In genomic region chrX:39853417-39853816, GRCh38 we compare ENCODE assay signal across 16 cellular contexts.
DNase-seq lines count a peak whose midpoint lies in the region; ATAC-seq, FAIRE-seq and TF ChIP-seq lines count a peak whose summit lies in the region.
"Had no signal": no experiment of that assay in that cellular context is flagged by ENCODE, and none has a peak within 500 bp of the region (broad histone marks: within the 10 kb centered on the region; RNA-seq: fewer than 3 reads in every experiment).

No MANE protein-coding gene starts in this region.

- TF ChIP-seq EP300 in GM12878 (IDR thresholded peaks at IDR 0.05; ENCODE audit: borderline replicate concordance in 1 of 2, control insufficient read depth in 1 of 2, low read depth in 2 of 2, low read length in 2 of 2) = no peak

- H2AFZ ChIP-seq in MM.1S (ENCODE audit: low read length) (no peak overlapping the region), GM12878 (ENCODE audit: control insufficient read depth, low read depth, low read length) (no peak overlapping the region)

- intact Hi-C loops in GM12878 (cut with micrococcal nuclease; ENCODE audit: unreplicated experiment) (loop anchor here (10.0 kb wide), 1 partner anchor 321 kb away; no protein-coding TSS in a partner anchor), sciatic nerve (cut with DNase I) (no loop called here)

- H3K9me3 ChIP-seq in MM.1S (replicated peaks; ENCODE audit: insufficient read depth, low read length) (no peaks in the 10 kb centered on the region), GM12878 (replicated peaks; ENCODE audit: control insufficient read depth, insufficient read depth, low read length) (no peaks in the 10 kb centered on the region), small intestine (ENCODE audit: control insufficient read depth, low read depth) (no peaks in the 10 kb centered on the region)

- H3K27me3 ChIP-seq in MM.1S (replicated peaks; ENCODE audit: insufficient read depth, low read length) (no peaks in the 10 kb centered on the region), GM12878 (replicated peaks in 1 of 2; ENCODE audit: control insufficient read depth in 2 of 2, insufficient read depth in 2 of 2, low read length in 1 of 2) (no peaks in the 10 kb centered on the region), small intestine (ENCODE audit: control insufficient read depth in 2 of 2, insufficient read depth in 2 of 2, low read length in 2 of 2) (no peaks in the 10 kb centered on the region)

- SMC1A ChIA-PET in GM12878 (lab: Charles Lee; ENCODE audit: uncharacterized antibody, unreplicated experiment) = interaction anchor here (0.8 to 6.6 kb wide), 7 partner anchors 20 to 246 kb away, joined by 3 to 51 read pairs (median 9); no protein-coding TSS in a partner anchor

- no TSS peak for BruUV-seq in GM12878 (replicated peaks; lab: Mats Ljungman, UMichigan)

- H3K27ac ChIP-seq in MM.1S (ENCODE audit: low read length) (peak overlapping the region; percentile 100; the same call in 1 of the 2 replicates), GM12878 (ENCODE audit: control insufficient read depth, insufficient read depth) (peak overlapping the region; percentile 96), small intestine (ENCODE audit: low read depth in 1 of 2, low read length in 1 of 2) (no peak overlapping the region)

- in situ Hi-C loops in GM12878 (cut with MboI) = no loop called here

- POLR2A ChIA-PET in GM12878 (lab: Charles Lee) = interaction anchor here (0.6 to 2.5 kb wide), 3 partner anchors 36 to 286 kb away, joined by 3 to 9 read pairs (median 3); no protein-coding TSS in a partner anchor

- H3K4me2 ChIP-seq in MM.1S (ENCODE audit: low read depth, low read length) (peak overlapping the region; percentile 98), GM12878 (ENCODE audit: control insufficient read depth, insufficient read depth) (peak overlapping the region; percentile 82; the same call in 1 of the 2 replicates)

- H3K27ac Mint-ChIP-seq in activated T-cell treated with anti-CD3 and anti-CD28 coated beads, Interleukin-2, amount 50 U/mL, for 72 hours = peak overlapping the region; percentile 88

- no peak for TF ChIP-seq RAD21 in GM12878 (IDR thresholded peaks at IDR 0.05; ENCODE audit: insufficient read depth, low read depth, low read length)

- TF ChIP-seq CTCF in MM.1S (IDR thresholded peaks at IDR 0.05; ENCODE audit: low read length) = no peak
- TF ChIP-seq CTCF in GM12878 (IDR thresholded peaks at IDR 0.05 in 2 of 3, conservative IDR thresholded peaks at IDR 0.05 in 1 of 3; ENCODE audit: control insufficient read depth in 2 of 3, extremely low read depth in 1 of 3, insufficient read depth in 1 of 3, low read depth in 3 of 3, low read length in 3 of 3) = no peak

- peaks cover 37% of the 10 kb centered on the region for H3K4me1 ChIP-seq in MM.1S (ENCODE audit: low read length)
- H3K4me1 ChIP-seq in GM12878 (ENCODE audit: control insufficient read depth, insufficient read depth, low read length) = peaks cover 49% of the 10 kb centered on the region
- peaks cover 0 to 4% of the 10 kb centered on the region in 2 donors for H3K4me1 ChIP-seq in small intestine (ENCODE audit: control insufficient read depth in 2 of 2, insufficient read depth in 1 of 2, low read depth in 1 of 2, low read length in 1 of 2)

- H3K79me2 ChIP-seq in MM.1S (ENCODE audit: low read length) (peaks cover 32% of the 10 kb centered on the region), GM12878 (ENCODE audit: control insufficient read depth, insufficient read depth, low read length) (peaks cover 9% of the 10 kb centered on the region)

- TF ChIP-seq POLR2A in GM12878 (IDR thresholded peaks at IDR 0.05; ENCODE audit: low read depth, low read length) = no peak

- peaks cover 78% of the 10 kb centered on the region for H3K4me1 Mint-ChIP-seq in activated T-cell treated with anti-CD3 and anti-CD28 coated beads, Interleukin-2, amount 50 U/mL, for 72 hours (ENCODE audit: low read depth)

- CTCF ChIA-PET in GM12878 (lab: Yijun Ruan, JAX) = interaction anchor here (1.0 to 4.2 kb wide), 6 partner anchors 14 to 694 kb away, joined by 3 to 33 read pairs (median 8); no protein-coding TSS in a partner anchor

- peak overlapping the region; percentile 100 for H3K9ac ChIP-seq in MM.1S (ENCODE audit: low read length)
- peak overlapping the region; percentile 15; the same call in 1 of the 2 replicates for H3K9ac ChIP-seq in GM12878 (ENCODE audit: control insufficient read depth, insufficient read depth, low read length)

- peak overlapping the region; percentile 93 to 96 for H3K4me3 Mint-ChIP-seq in activated T-cell treated with anti-CD3 and anti-CD28 coated beads, Interleukin-2, amount 50 U/mL, for 72 hours

- H3K4me3 ChIP-seq in MM.1S (ENCODE audit: low read length) (peak overlapping the region; percentile 75), GM12878 (peak overlapping the region; percentile 68), small intestine (ENCODE audit: low read depth in 1 of 2, low read length in 2 of 2) (no peak overlapping the region)
- H3K4me3 ChIP-seq: skin epidermis had no signal

- peaks cover 0 to 2% of the 10 kb centered on the region in 2 donors for H3K9me3 Mint-ChIP-seq in activated T-cell treated with anti-CD3 and anti-CD28 coated beads, Interleukin-2, amount 50 U/mL, for 72 hours

- peaks cover 10 to 16% of the 10 kb centered on the region in 2 donors for H3K36me3 Mint-ChIP-seq in activated T-cell treated with anti-CD3 and anti-CD28 coated beads, Interleukin-2, amount 50 U/mL, for 72 hours (ENCODE audit: insufficient read depth in 2 of 2)

- RAD21 ChIA-PET in GM12878 (lab: Charles Lee; ENCODE audit: unreplicated experiment) = interaction anchor here (0.7 to 3.7 kb wide), 6 partner anchors 26 to 615 kb away, joined by 3 to 25 read pairs (median 10); no protein-coding TSS in a partner anchor

- ATAC-seq in activated T-cell treated with anti-CD3 and anti-CD28 coated beads, Interleukin-2, amount 50 U/mL, for 72 hours (replicated peaks in 1 of 2) = no peak
- ATAC-seq in GM12878 (no peak), sciatic nerve (peak; percentile 6), GM21723 (IDR thresholded peaks at IDR 0.05; ENCODE audit: unreplicated experiment) (no peak)

- H4K20me1 ChIP-seq in MM.1S (ENCODE audit: insufficient read depth, low read length) (no peaks in the 10 kb centered on the region), GM12878 (ENCODE audit: control insufficient read depth, insufficient read depth) (no peaks in the 10 kb centered on the region)

- H3K36me3 ChIP-seq in MM.1S (replicated peaks; ENCODE audit: insufficient read depth, low read length) = no peaks in the 10 kb centered on the region
- no peaks in the 10 kb centered on the region for H3K36me3 ChIP-seq in GM12878 (ENCODE audit: control insufficient read depth in 2 of 2, insufficient read depth in 2 of 2, low read length in 1 of 2)
- H3K36me3 ChIP-seq in small intestine (ENCODE audit: control insufficient read depth in 2 of 2, insufficient read depth in 2 of 2, low read length in 2 of 2) = no peaks in the 10 kb centered on the region

- no CpG with 5 or more reads among the region's 2 CpGs for WGBS in GM12878 (ENCODE audit: insufficient coverage, insufficient replicate concordance, low lambda C conversion rate, missing lambda C conversion rate)
- 60 to 70% (median 68%) methylated on average over 2 of the region's 2 CpGs for WGBS in small intestine, 3 donors

- peak; percentile 52 for FAIRE-seq in GM12878 (lab: Jason Lieb, UNC)
- no peak for FAIRE-seq in small intestine (lab: Jason Lieb, UNC)

- no peaks in the 10 kb centered on the region for H3K9me2 ChIP-seq in MM.1S (replicated peaks; ENCODE audit: insufficient read depth, low read length)

- DNase-seq in activated T-cell treated with anti-CD3 and anti-CD28 coated beads, Interleukin-2, amount 50 U/mL, for 72 hours = no peak
- no peak for DNase-seq in activated T-cell treated with anti-CD3 and anti-CD28 coated beads, Interleukin-2, amount 50 U/mL, for 48 hours
- DNase-seq in MM.1S = no peak
- DNase-seq in GM12878 (ENCODE audit: low read depth, low spot score) = no peak
- DNase-seq in sciatic nerve (ENCODE audit: low spot score) = no peak
- no peak for DNase-seq in NCI-H748 treated with DMSO at 0.1 percent for 48 hours (lab: John Stamatoyannopoulos, UW)
- no peak for DNase-seq in small intestine
- DNase-seq: activated CD4-positive, CD25-positive, alpha-beta regulatory T cell; activated gamma-delta T cell treated with Interleukin-2 at 50 U/mL for 16 hours; DMS153; mammary epithelial cell; NCI-H187; NCI-H510A; nucleus accumbens had no signal

- H3F3A ChIP-seq in MM.1S (ENCODE audit: insufficient read depth, low read length) = peaks cover 23% of the 10 kb centered on the region

- H3K27me3 Mint-ChIP-seq in activated T-cell treated with anti-CD3 and anti-CD28 coated beads, Interleukin-2, amount 50 U/mL, for 72 hours (ENCODE audit: low read depth) = peaks cover 5% of the 10 kb centered on the region

TF ChIP-seq in GM12878, 131 proteins besides CTCF, POLR2A, EP300 and RAD21:
- no peak for TF ChIP-seq IRF3 (IDR thresholded peaks at IDR 0.05)

Comparison
In these comparisons a context has a peak if more than half of its experiments do, and no peak if none do; other contexts are left out.
1. H3K27ac ChIP-seq: peak in MM.1S (single experiment) and GM12878 (single experiment); none in small intestine (0 of 2).
2. H3K4me3 ChIP-seq: peak in MM.1S (single experiment) and GM12878 (single experiment); none in small intestine (0 of 2).